Comparison of ENCODE assay signal across 10 cellular contexts in the genomic region with DNA sequence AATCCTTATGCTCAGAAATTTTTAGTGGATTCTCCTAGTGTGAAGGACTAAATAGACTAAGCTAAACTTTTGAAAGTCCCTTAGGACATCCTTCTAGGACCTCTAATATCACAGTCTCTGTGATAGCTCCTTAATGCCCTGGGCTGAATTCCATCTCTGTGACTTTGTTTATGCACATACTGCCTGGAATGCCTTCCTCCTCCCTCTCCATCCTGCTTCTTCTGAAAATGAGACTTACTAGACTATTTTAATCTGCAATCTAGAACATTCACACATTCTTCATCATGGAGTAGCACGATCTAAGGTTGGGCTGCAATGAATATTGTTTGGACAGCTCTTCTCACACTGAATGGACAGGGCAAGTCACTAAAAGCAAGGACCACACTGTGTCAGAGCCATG.
"Had no signal": no experiment of that assay in that cellular context is flagged by ENCODE, and none has a peak within 500 bp of the region (broad histone marks: within the 10 kb centered on the region; RNA-seq: fewer than 3 reads in every experiment).

No MANE protein-coding gene starts in this region.

- H3K4me1 ChIP-seq: HAP-1 had no signal

- H3K36me3 ChIP-seq: HAP-1 had no signal

- ATAC-seq: HCT116, HepG2 had no signal

- DNase-seq: GOT3, H7, HFFc6, Karpas-422, KBM-7 had no signal

- H3K4me3 ChIP-seq: HAP-1 had no signal

- H3K4me2 ChIP-seq: KMS-11 had no signal

- H3K9ac ChIP-seq: KMS-11 had no signal

- H3K27ac ChIP-seq: HL-60, KMS-11 had no signal
